In the genomic region with DNA sequence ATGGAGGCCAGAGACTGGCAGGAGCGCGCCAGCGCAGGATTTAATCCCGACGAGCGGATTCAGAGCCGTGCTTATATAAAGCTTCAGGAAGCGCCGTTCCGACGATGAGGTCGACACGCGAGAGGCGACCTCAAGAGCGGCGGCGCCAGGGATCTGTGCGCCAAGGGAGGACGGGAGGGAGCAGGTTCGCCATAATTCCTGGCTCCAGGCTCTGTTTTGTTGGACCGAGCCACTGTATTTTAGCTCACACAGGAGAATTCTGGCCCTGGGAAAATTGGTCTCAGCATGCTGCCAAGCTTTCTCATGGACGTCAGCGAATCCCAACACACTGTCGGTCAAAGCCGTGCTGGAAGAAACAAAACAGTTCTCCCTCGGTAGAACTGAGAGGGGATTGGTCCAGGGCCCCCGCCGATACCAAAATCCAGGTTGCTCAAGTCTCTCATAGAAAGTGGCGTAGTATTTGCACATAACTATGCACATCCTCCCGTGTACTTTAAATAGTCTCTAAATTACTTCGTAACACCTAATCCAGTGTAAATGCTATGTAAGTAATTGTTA, we compare ENCODE assay signal across 9 cellular contexts. TPM values are rescaled to one million over a fixed set of nuclear protein-coding genes. Genes with fewer than 3 reads are reported as not detected.
A peak's percentile ranks its signal among the peaks of the same experiment; 100 is the strongest.
DNase-seq lines count a peak whose midpoint lies in the region; ATAC-seq, FAIRE-seq and TF ChIP-seq lines count a peak whose summit lies in the region.
"Not testable (repeated sequence)": the region's sequence is repeated elsewhere in the genome, so short reads cannot be mapped to it uniquely, and the experiment has no call there.
"Had no signal": no experiment of that assay in that cellular context is flagged by ENCODE, and none has a peak within 500 bp of the region (broad histone marks: within the 10 kb centered on the region; RNA-seq: fewer than 3 reads in every experiment).

No MANE protein-coding gene starts in this region.

- not testable (repeated sequence) for TF ChIP-seq EP300 in A549 (IDR thresholded peaks at IDR 0.05)

- H3K27ac ChIP-seq in A549; GM23338 (ENCODE audit: low read depth); PC-3 (ENCODE audit: low read length); body of pancreas: not testable (repeated sequence)

- TF ChIP-seq POLR2A in A549 (IDR thresholded peaks at IDR 0.05; ENCODE audit: low read length); body of pancreas (IDR thresholded peaks at IDR 0.05): not testable (repeated sequence)

- CTCF ChIA-PET in A549 (lab: Yijun Ruan, JAX); PC-3 (lab: Charles Lee): not testable (repeated sequence)

- not testable (repeated sequence) for H3K9me3 Mint-ChIP-seq in GM23338

- H3K36me3 ChIP-seq in GM23338 (ENCODE audit: insufficient read depth); PC-3 (ENCODE audit: low read depth, low read length); body of pancreas (replicated peaks in 1 of 2; ENCODE audit: insufficient read depth in 1 of 2, low read depth in 2 of 2): not testable (repeated sequence)

- H3K9me3 ChIP-seq in A549; PC-3 (ENCODE audit: low read length); body of pancreas: not testable (repeated sequence)

- H3K4me1 ChIP-seq in A549; GM23338 (ENCODE audit: insufficient read depth); PC-3 (ENCODE audit: insufficient read depth, low read length); body of pancreas: not testable (repeated sequence)

- ATAC-seq in A549: peak; percentile 49 to 59
- ATAC-seq in GM18909 (IDR thresholded peaks at IDR 0.05; ENCODE audit: poor library complexity, unreplicated experiment): peak; percentile 7
- peak; percentile 33 for ATAC-seq in GM23338
- peak; percentile 19 for ATAC-seq in HG03045 (IDR thresholded peaks at IDR 0.05; ENCODE audit: unreplicated experiment)
- ATAC-seq in PC-3: peak; percentile 8
- ATAC-seq in body of pancreas: peak; percentile 49
- ATAC-seq in left lobe of liver: peak; percentile 54
- peak; percentile 71 for ATAC-seq in sciatic nerve

- H3K36me3 Mint-ChIP-seq in GM23338 (ENCODE audit: low read depth): not testable (repeated sequence)

- not testable (repeated sequence) for H3K27me3 ChIP-seq in GM23338 (ENCODE audit: insufficient read depth); PC-3 (ENCODE audit: low read length); body of pancreas

- H3K9me2 ChIP-seq in GM23338 (ENCODE audit: insufficient read depth); PC-3 (replicated peaks; ENCODE audit: low read length): not testable (repeated sequence)

- TF ChIP-seq RAD21 in A549 (conservative IDR thresholded peaks at IDR 0.05 in 1 of 2, IDR thresholded peaks at IDR 0.05 in 1 of 2): not testable (repeated sequence)

- not testable (repeated sequence) for DNase-seq in A549 (ENCODE audit: low read depth in 1 of 2, low spot score in 1 of 2); GM23338 (ENCODE audit: low spot score); PC-3; body of pancreas; left lobe of liver (ENCODE audit: low spot score); sciatic nerve (ENCODE audit: low spot score)

- not testable (repeated sequence) for H3K4me3 Mint-ChIP-seq in GM23338

- H3K4me3 ChIP-seq in A549; GM23338; PC-3 (ENCODE audit: low read length); body of pancreas: not testable (repeated sequence)

- not testable (repeated sequence) for H3F3A ChIP-seq in GM23338 (replicated peaks; ENCODE audit: low read depth); PC-3 (ENCODE audit: low read length, unreplicated experiment)

- TF ChIP-seq CTCF in A549 (IDR thresholded peaks at IDR 0.05); GM23338 (conservative IDR thresholded peaks at IDR 0.05; ENCODE audit: low read depth in 2 of 2); PC-3 (conservative IDR thresholded peaks at IDR 0.05; ENCODE audit: low read depth, low read length); body of pancreas (IDR thresholded peaks at IDR 0.05): not testable (repeated sequence)

- H3K79me2 ChIP-seq in GM23338 (replicated peaks; ENCODE audit: insufficient read depth); PC-3 (ENCODE audit: low read length): not testable (repeated sequence)

- POLR2A ChIA-PET in A549 (lab: Yijun Ruan, JAX); PC-3 (lab: Charles Lee; ENCODE audit: unreplicated experiment): not testable (repeated sequence)

- intact Hi-C loops in PC-3 (cut with micrococcal nuclease); body of pancreas (cut with DNase I); sciatic nerve (cut with DNase I): not testable (repeated sequence)

- H3K9ac ChIP-seq in PC-3 (ENCODE audit: low read length): not testable (repeated sequence)

- not testable (repeated sequence) for H3K4me1 Mint-ChIP-seq in GM23338

- not testable (repeated sequence) for H4K20me1 ChIP-seq in GM23338 (replicated peaks; ENCODE audit: insufficient read depth); PC-3 (ENCODE audit: low read length)

- not testable (repeated sequence) for H3K27ac Mint-ChIP-seq in GM23338

- H3K4me2 ChIP-seq in A549; GM23338; PC-3 (ENCODE audit: low read length): not testable (repeated sequence)

- not testable (repeated sequence) for FAIRE-seq in A549 (lab: Jason Lieb, UNC)

- H3K27me3 Mint-ChIP-seq in GM23338 (ENCODE audit: insufficient read depth, low read depth, poor library complexity): not testable (repeated sequence)

- no CpG with 5 or more reads among the region's 32 CpGs for WGBS in A549 (ENCODE audit: missing lambda C conversion rate)
- no CpG with 5 or more reads among the region's 32 CpGs for WGBS in body of pancreas, 2 donors

- not testable (repeated sequence) for BruUV-seq in PC-3 (replicated peaks; lab: Mats Ljungman, UMichigan)

- not testable (repeated sequence) for H2AFZ ChIP-seq in GM23338; PC-3 (ENCODE audit: low read length)

RNA-seq across cellular contexts. Expression of gene BOLA1, which starts 37.8 kb away (rescaled TPM):
- polyA plus RNA-seq in A549 (2011; rRNA removed) (26.7 and 27.5 TPM in 2 replicates), A549 (2017; fragmentation: RNase III; extraction: RNeasy Plus Mini Kit Qiagen cat#74134 plus additional on column Dnase treatment) (22.8 to 25.4 TPM (median 23.7 TPM) in 3 replicates), GM23338 (2016; fragmentation: Nextera tagmentation; extraction: Ambion mirVana) (23.1 and 26.2 TPM in 2 replicates)
- 52.7 and 54.8 TPM in 2 replicates for polyA plus RNA-seq in A549 (2012; cell fraction: cytosol; rRNA removed)
- 39.5 and 45.1 TPM in 2 replicates for polyA plus RNA-seq in A549 (2012; cell fraction: nucleus; rRNA removed)
- polyA minus RNA-seq in A549 (2011; rRNA and poly(A)+ RNA removed): 2.6 and 2.8 TPM in 2 replicates
- 13.4 and 18.4 TPM in 2 replicates for total RNA-seq in GM23338 (2014; rRNA removed; shearing (Covaris generic))
- total RNA-seq in PC-3 (2014; rRNA removed) (27.6 and 38.6 TPM in 2 replicates), body of pancreas (10 to 100 TPM in 1 of 2 donors, 1 to 10 TPM in 1; 9.6 to 35.5 TPM), left lobe of liver (13.8 TPM), sciatic nerve (13.7 TPM)
- total RNA-seq: G401 had no signal

RNA-seq across cellular contexts. Expression of gene SV2A, which starts 56.1 kb away (rescaled TPM):
- polyA plus RNA-seq in A549 (2011; rRNA removed): 0.04 and 0.05 TPM in 2 replicates
- 0.12 TPM in 2 replicates for polyA plus RNA-seq in A549 (2012; cell fraction: cytosol; rRNA removed)
- polyA plus RNA-seq in A549 (2012; cell fraction: nucleus; rRNA removed): 0.37 and 0.62 TPM in 2 replicates
- 0.07 to 0.13 TPM (median 0.08 TPM) in 3 replicates for polyA plus RNA-seq in A549 (2017; fragmentation: RNase III; extraction: RNeasy Plus Mini Kit Qiagen cat#74134 plus additional on column Dnase treatment)
- polyA minus RNA-seq in A549 (2011; rRNA and poly(A)+ RNA removed): 0.10 and 0.17 TPM in 2 replicates
- 41.7 and 42.5 TPM in 2 replicates for total RNA-seq in GM23338 (2014; rRNA removed; shearing (Covaris generic))
- polyA plus RNA-seq in GM23338 (2016; fragmentation: Nextera tagmentation; extraction: Ambion mirVana): 17.3 and 17.8 TPM in 2 replicates
- total RNA-seq in PC-3 (2014; rRNA removed): not detected in 2 replicates
- total RNA-seq in body of pancreas: 1 to 10 TPM in 1 of 2 donors, under 1 TPM in 1; 0.33 to 2.1 TPM
- 0.45 TPM for total RNA-seq in left lobe of liver
- 1.7 TPM for total RNA-seq in sciatic nerve

Comparison
In these comparisons a context has a peak if more than half of its experiments do, and no peak if none do; other contexts are left out.
1. ATAC-seq: peak in every context shown above with its lines; median percentile 71 in sciatic nerve; 54 in A549; 54 in left lobe of liver; 49 in body of pancreas; 33 in GM23338; 19 in HG03045; 8 in PC-3; 7 in GM18909.
2. RNA of gene SV2A, which starts 56.1 kb away (total RNA-seq): 41.7 to 42.5 TPM in GM23338; 0.33 to 2.1 TPM in body of pancreas, 1.7 TPM in sciatic nerve (single experiment), 0.45 TPM in left lobe of liver (single experiment) and not detected in PC-3; every median in the first group is over 10 times any median in the second.